Comparison of ENCODE assay signal across 29 cellular contexts in genomic region chr12:116577149-116577548, GRCh38. TPM values are rescaled to one million over a fixed set of nuclear protein-coding genes. Genes with fewer than 3 reads are reported as not detected.
"Had no signal": no experiment of that assay in that cellular context is flagged by ENCODE, and none has a peak within 500 bp of the region (broad histone marks: within the 10 kb centered on the region; RNA-seq: fewer than 3 reads in every experiment).

No MANE protein-coding gene starts in this region.

- H3K36me3 ChIP-seq: adrenal gland, Peyer's patch, SJCRH30, WERI-Rb-1 had no signal

- H3K9me3 ChIP-seq: adrenal gland, Peyer's patch, SJCRH30, SK-N-SH had no signal

- H3K4me3 ChIP-seq: adrenal gland, Peyer's patch, SJCRH30 had no signal

- DNase-seq: activated CD4-positive, alpha-beta T cell treated with anti-CD3 and anti-CD28 coated beads for 4 hours; activated CD8-positive, alpha-beta memory T cell treated with anti-CD3 and anti-CD28 coated beads, Interleukin-2, amount 50 U/mL, for 4 hours; activated CD8-positive, alpha-beta T cell treated with anti-CD3 and anti-CD28 coated beads for 36 hours; activated gamma-delta T cell treated with Interleukin-2 at 50 U/mL for 16 hours; activated naive CD4-positive, alpha-beta T cell treated with anti-CD3 and anti-CD28 coated beads, Interleukin-2, amount 10 ng/mL, durations not matched to agents 7 days and 5 days; activated naive CD8-positive, alpha-beta T cell treated with anti-CD3 and anti-CD28 coated beads, Interleukin-2, amount 10 ng/mL, durations not matched to agents 7 days and 5 days; activated T-cell treated with anti-CD3 and anti-CD28 coated beads, Interleukin-2, amount 50 U/mL, for 72 hours; adrenal gland; anterior cingulate cortex; central memory CD4-positive, alpha-beta T cell; Karpas-422; MV-4-11; NCI-H1092 treated with DMSO at 0.1 percent for 48 hours; NCI-H1417 treated with DMSO at 0.1 percent for 48 hours; NCI-H1694; NCI-H2029; NCI-H2107; NCI-H510A treated with DMSO at 0.1 percent for 48 hours; NCI-H69; NK-92 treated with Interleukin-12 subunit alpha and Interleukin-12 subunit beta, amount 100 ng/mL, for 24 hours; Right ventricle myocardium superior; SJCRH30; SK-N-SH; WERI-Rb-1 had no signal

- H3K27ac ChIP-seq: adrenal gland, Peyer's patch, RWPE1, SJCRH30, WERI-Rb-1 had no signal

- ATAC-seq: activated CD8-positive, alpha-beta T cell treated with anti-CD3 and anti-CD28 coated beads for 36 hours; activated T-cell treated with anti-CD3 and anti-CD28 coated beads, Interleukin-2, amount 50 U/mL, for 72 hours; HepG2 had no signal

- H3K36me3 Mint-ChIP-seq: activated naive CD8-positive, alpha-beta T cell treated with anti-CD3 and anti-CD28 coated beads, Interleukin-2, amount 10 ng/mL, durations not matched to agents 7 days and 5 days had no signal

- H3K4me1 Mint-ChIP-seq: activated naive CD8-positive, alpha-beta T cell treated with anti-CD3 and anti-CD28 coated beads, Interleukin-2, amount 10 ng/mL, durations not matched to agents 7 days and 5 days had no signal

- H3K27ac Mint-ChIP-seq: activated CD8-positive, alpha-beta T cell treated with anti-CD3 and anti-CD28 coated beads for 36 hours; activated naive CD4-positive, alpha-beta T cell treated with anti-CD3 and anti-CD28 coated beads, Interleukin-2, amount 10 ng/mL, durations not matched to agents 7 days and 5 days; activated naive CD8-positive, alpha-beta T cell treated with anti-CD3 and anti-CD28 coated beads, Interleukin-2, amount 10 ng/mL, durations not matched to agents 7 days and 5 days; activated T-cell treated with anti-CD3 and anti-CD28 coated beads, Interleukin-2, amount 50 U/mL, for 72 hours; activated T-helper 2 cell treated with anti-CD3 and anti-CD28 coated beads, Interferon-gamma antibody, Interleukin-2, Interleukin-4, amounts not matched to agents 10 μg/mL and 5 μg/mL and 100 μg/mL, durations not matched to agents 14 hours and 24 hours and 36 hours; T-helper 2 cell treated with Interferon-gamma antibody and Interleukin-4, amounts not matched to agents 5 μg/mL and 100 μg/mL, for 36 hours had no signal

- H3K9me3 Mint-ChIP-seq: activated CD8-positive, alpha-beta T cell treated with anti-CD3 and anti-CD28 coated beads for 36 hours; activated T-helper 2 cell treated with anti-CD3 and anti-CD28 coated beads, Interferon-gamma antibody, Interleukin-2, Interleukin-4, amounts not matched to agents 10 μg/mL and 5 μg/mL and 100 μg/mL, durations not matched to agents 14 hours and 24 hours and 36 hours; T-helper 2 cell treated with Interferon-gamma antibody and Interleukin-4, amounts not matched to agents 5 μg/mL and 100 μg/mL, for 36 hours had no signal

- H3K4me1 ChIP-seq: adrenal gland, Peyer's patch, SJCRH30 had no signal

- H3K4me3 Mint-ChIP-seq: activated CD8-positive, alpha-beta T cell treated with anti-CD3 and anti-CD28 coated beads for 36 hours; activated naive CD4-positive, alpha-beta T cell treated with anti-CD3 and anti-CD28 coated beads, Interleukin-2, amount 10 ng/mL, durations not matched to agents 7 days and 5 days; activated naive CD8-positive, alpha-beta T cell treated with anti-CD3 and anti-CD28 coated beads, Interleukin-2, amount 10 ng/mL, durations not matched to agents 7 days and 5 days; activated T-cell treated with anti-CD3 and anti-CD28 coated beads, Interleukin-2, amount 50 U/mL, for 72 hours; T-helper 2 cell treated with Interferon-gamma antibody and Interleukin-4, amounts not matched to agents 5 μg/mL and 100 μg/mL, for 36 hours had no signal

- H3K27me3 Mint-ChIP-seq: activated CD8-positive, alpha-beta T cell treated with anti-CD3 and anti-CD28 coated beads for 36 hours had no signal

- H3K27me3 ChIP-seq: adrenal gland, Peyer's patch, SJCRH30 had no signal

RNA-seq across cellular contexts. Expression of gene MAP1LC3B2, which starts 18.0 kb away (rescaled TPM):
- total RNA-seq: SJCRH30 had no signal
